ENCODE assay signal across 15 cellular contexts in the genomic region with DNA sequence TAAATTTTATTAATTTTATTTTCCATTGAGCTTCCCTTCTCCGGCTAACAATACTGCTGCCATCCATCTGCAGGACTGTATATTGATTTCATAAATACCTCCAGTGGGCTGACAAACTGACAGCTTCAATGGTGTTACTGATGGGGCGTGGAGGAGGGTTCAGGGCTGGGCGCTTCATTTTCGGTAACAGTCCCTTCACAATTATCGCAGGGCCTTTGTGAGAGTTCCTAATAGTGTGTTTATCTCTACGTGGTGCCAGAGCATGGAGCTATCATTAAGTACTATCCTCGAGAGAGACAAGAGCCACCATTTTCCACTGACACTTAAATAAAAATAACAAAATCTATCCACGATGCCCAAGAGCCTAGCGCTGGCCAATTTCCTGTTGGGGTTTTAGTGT.
"Had no signal": no experiment of that assay in that cellular context is flagged by ENCODE, and none has a peak within 500 bp of the region (broad histone marks: within the 10 kb centered on the region; RNA-seq: fewer than 3 reads in every experiment).

No MANE protein-coding gene starts in this region.

- H3K27me3 ChIP-seq: adrenal gland had no signal

- H3K4me1 Mint-ChIP-seq: activated CD4-positive, alpha-beta T cell treated with anti-CD3 and anti-CD28 coated beads for 36 hours; activated CD8-positive, alpha-beta memory T cell treated with anti-CD3 and anti-CD28 coated beads, Interleukin-2, amount 10 ng/mL, durations not matched to agents 7 days and 5 days; naive thymus-derived CD8-positive, alpha-beta T cell; T-helper 17 cell had no signal

- H3K27ac Mint-ChIP-seq: activated CD4-positive, alpha-beta memory T cell treated with anti-CD3 and anti-CD28 coated beads for 36 hours; activated CD4-positive, alpha-beta T cell treated with anti-CD3 and anti-CD28 coated beads for 36 hours; activated CD8-positive, alpha-beta memory T cell treated with anti-CD3 and anti-CD28 coated beads, Interleukin-2, amount 10 ng/mL, durations not matched to agents 7 days and 5 days; naive thymus-derived CD8-positive, alpha-beta T cell; T-helper 17 cell had no signal

- H3K4me3 ChIP-seq: adrenal gland had no signal

- H3K36me3 Mint-ChIP-seq: activated CD4-positive, alpha-beta memory T cell treated with anti-CD3 and anti-CD28 coated beads for 36 hours; activated CD8-positive, alpha-beta memory T cell treated with anti-CD3 and anti-CD28 coated beads, Interleukin-2, amount 10 ng/mL, durations not matched to agents 7 days and 5 days; naive thymus-derived CD8-positive, alpha-beta T cell had no signal

- DNase-seq: activated CD4-positive, alpha-beta memory T cell treated with anti-CD3 and anti-CD28 coated beads for 36 hours; activated CD4-positive, alpha-beta T cell treated with anti-CD3 and anti-CD28 coated beads for 36 hours; activated CD8-positive, alpha-beta memory T cell treated with anti-CD3 and anti-CD28 coated beads, Interleukin-2, amount 10 ng/mL, durations not matched to agents 7 days and 5 days; activated effector memory CD4-positive, alpha-beta T cell treated with Interleukin-2 at 50 U/mL for 16 hours; activated naive CD4-positive, alpha-beta T cell treated with anti-CD3 and anti-CD28 coated beads, Interleukin-2, amount 50 U/mL, for 16 hours; activated T-cell treated with anti-CD3 and anti-CD28 coated beads, Interleukin-2, amount 50 U/mL, for 4 hours; adrenal gland; effector CD8-positive, alpha-beta T cell; mammary epithelial cell; naive thymus-derived CD8-positive, alpha-beta T cell; stimulated activated CD4-positive, alpha-beta T cell treated with anti-CD3 and anti-CD28 coated beads, Interleukin-15, amount 100 ng/mL, for 24 hours; stimulated activated CD4-positive, alpha-beta T cell treated with anti-CD3 and anti-CD28 coated beads, Interleukin-4, amount 100 ng/mL, for 24 hours; stimulated activated naive CD4-positive, alpha-beta T cell; T-helper 17 cell; trophoblast cell had no signal

- H3K36me3 ChIP-seq: adrenal gland had no signal

- ATAC-seq: activated CD4-positive, alpha-beta T cell treated with anti-CD3 and anti-CD28 coated beads for 36 hours; activated CD8-positive, alpha-beta memory T cell treated with anti-CD3 and anti-CD28 coated beads, Interleukin-2, amount 10 ng/mL, durations not matched to agents 7 days and 5 days; activated T-cell treated with anti-CD3 and anti-CD28 coated beads, Interleukin-2, amount 50 U/mL, for 4 hours; naive thymus-derived CD8-positive, alpha-beta T cell; T-helper 17 cell had no signal

- H3K9me3 ChIP-seq: adrenal gland had no signal

- H3K9me3 Mint-ChIP-seq: activated CD4-positive, alpha-beta memory T cell treated with anti-CD3 and anti-CD28 coated beads for 36 hours; activated T-cell treated with anti-CD3 and anti-CD28 coated beads, Interleukin-2, amount 50 U/mL, for 4 hours; naive thymus-derived CD8-positive, alpha-beta T cell had no signal

- H3K4me3 Mint-ChIP-seq: activated CD4-positive, alpha-beta memory T cell treated with anti-CD3 and anti-CD28 coated beads for 36 hours; activated CD4-positive, alpha-beta T cell treated with anti-CD3 and anti-CD28 coated beads for 36 hours; activated CD8-positive, alpha-beta memory T cell treated with anti-CD3 and anti-CD28 coated beads, Interleukin-2, amount 10 ng/mL, durations not matched to agents 7 days and 5 days; activated T-cell treated with anti-CD3 and anti-CD28 coated beads, Interleukin-2, amount 50 U/mL, for 4 hours; naive thymus-derived CD8-positive, alpha-beta T cell; T-helper 17 cell had no signal
